Comparison of ENCODE assay signal across 8 cellular contexts in the genomic region with DNA sequence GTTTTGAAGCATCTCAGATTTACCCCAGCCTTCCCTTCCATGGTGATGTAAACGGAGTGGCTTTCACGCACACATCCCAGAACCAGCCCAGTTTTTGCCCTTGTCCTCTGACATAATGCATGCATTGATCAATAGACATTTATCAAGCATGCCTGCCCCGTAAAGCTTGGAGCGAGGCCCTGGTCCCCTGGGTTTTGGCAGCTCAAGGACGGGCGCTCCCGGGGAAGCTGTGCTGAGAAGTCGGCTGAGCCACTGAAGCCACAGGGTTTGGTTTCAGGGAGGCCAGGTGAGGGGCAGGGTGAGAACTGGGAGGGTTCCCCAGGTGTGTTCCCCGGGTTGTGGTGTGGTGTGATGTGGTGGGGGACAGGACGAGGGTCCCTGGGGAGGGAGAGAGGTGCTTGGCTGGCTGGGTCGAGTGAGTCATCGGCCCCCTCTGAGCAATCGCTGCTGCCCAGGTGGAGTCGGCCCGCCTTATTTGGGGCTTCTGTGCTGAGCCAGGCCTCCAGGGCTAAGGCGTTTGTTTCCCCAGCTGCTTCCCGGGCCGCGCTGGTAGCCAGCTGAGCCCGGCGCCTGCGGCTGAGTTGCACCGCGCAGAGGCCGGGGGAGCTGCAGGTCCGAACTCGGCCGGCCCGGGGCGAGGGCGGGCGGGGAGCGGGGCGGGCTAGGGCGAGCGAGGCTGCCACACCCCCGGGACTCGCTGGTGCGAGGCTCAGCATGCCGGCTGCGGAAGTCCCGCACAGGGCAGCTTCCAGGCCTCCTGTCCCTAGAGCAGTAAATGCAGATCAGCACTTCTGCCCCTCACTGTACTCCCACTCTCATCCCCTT. TPM values are rescaled to one million over a fixed set of nuclear protein-coding genes. Genes with fewer than 3 reads are reported as not detected.
DNase-seq lines count a peak whose midpoint lies in the region; ATAC-seq, FAIRE-seq and TF ChIP-seq lines count a peak whose summit lies in the region.

No MANE protein-coding gene starts in this region.

- peak overlapping the region; percentile 70 for H3K4me2 ChIP-seq in astrocyte (ENCODE audit: low read length)

- H3K27ac Mint-ChIP-seq in T-cell (peak overlapping the region; percentile 93 to 95), astrocyte (ENCODE audit: unreplicated experiment) (peak overlapping the region; percentile 78)

- peaks cover 23% of the 10 kb centered on the region for H3K4me1 ChIP-seq in astrocyte (ENCODE audit: insufficient read depth, low read length)

- CTCF ChIA-PET in T-cell (lab: Charles Lee) = interaction anchor here in 1 of 2 donors (0.6 to 4.1 kb wide), 4 partner anchors 13 to 24 kb away, joined by 3 to 17 read pairs (median 6); a partner anchor contains a TSS

- peak overlapping the region; percentile 26 for H3K4me3 ChIP-seq in astrocyte (ENCODE audit: insufficient read depth, low read depth, low read length)

- ATAC-seq in HG03378 (IDR thresholded peaks at IDR 0.05; ENCODE audit: unreplicated experiment) (peak; percentile 47), T-cell (replicated peaks in 1 of 4) (peak; percentile 65 to 82 (median 78))

- peaks cover 84% of the 10 kb centered on the region for H3K79me2 ChIP-seq in astrocyte (ENCODE audit: insufficient read depth, low read length)

- no peaks in the 10 kb centered on the region for H3K27me3 ChIP-seq in astrocyte (ENCODE audit: insufficient read depth, low read length)

- FAIRE-seq in astrocyte (lab: Jason Lieb, UNC) (no peak), urothelium cell line (lab: Jason Lieb, UNC) (no peak)

- POLR2A ChIA-PET in T-cell (lab: Charles Lee) = interaction anchor here (0.7 to 0.8 kb wide), 2 partner anchors 13 to 22 kb away, joined by 3 read pairs; no protein-coding TSS in a partner anchor

- H3K9me3 Mint-ChIP-seq in T-cell (no peaks in the 10 kb centered on the region), astrocyte (ENCODE audit: unreplicated experiment) (no peaks in the 10 kb centered on the region)

- H3K27me3 Mint-ChIP-seq in T-cell (no peaks in the 10 kb centered on the region), astrocyte (ENCODE audit: low read depth, unreplicated experiment) (no peaks in the 10 kb centered on the region)

- H4K20me1 ChIP-seq in astrocyte (ENCODE audit: insufficient read depth, low read length) = peaks cover 29% of the 10 kb centered on the region

- H3K9ac ChIP-seq in astrocyte (ENCODE audit: low read length) = peak overlapping the region; percentile 55

- H3K36me3 Mint-ChIP-seq in T-cell (peaks cover 3% of the 10 kb centered on the region), astrocyte (ENCODE audit: low read depth, unreplicated experiment) (peaks cover 6% of the 10 kb centered on the region)

- peak overlapping the region; percentile 28 for H2AFZ ChIP-seq in astrocyte (ENCODE audit: low read depth, low read length)

- H3K9me3 ChIP-seq in astrocyte (ENCODE audit: insufficient read depth, low read depth, low read length) = no peaks in the 10 kb centered on the region

- DNase-seq in NK-92 treated with Interleukin-12 subunit alpha and Interleukin-12 subunit beta, amount 100 ng/mL, for 24 hours (lab: John Stamatoyannopoulos, UW) = peak; percentile 14
- DNase-seq in NK-92 (lab: John Stamatoyannopoulos, UW; ENCODE audit: unreplicated experiment) = no peak
- DNase-seq in T-cell = peak in 33 of 34 experiments; percentile 10 to 81 (median 51)
- DNase-seq in astrocyte (ENCODE audit: low read depth) = peak; percentile 68
- peak; percentile 86 for DNase-seq in iPS-NIHi7 (ENCODE audit: extremely low spot score)
- DNase-seq in stimulated activated CD4-positive, alpha-beta T cell treated with anti-CD3 and anti-CD28 coated beads, Interleukin-2, amount 100 ng/mL, for 48 hours = peak; percentile 45
- DNase-seq in urothelium cell line (ENCODE audit: low spot score) = no peak

- no peak for TF ChIP-seq CTCF in astrocyte (IDR thresholded peaks at IDR 0.05; ENCODE audit: insufficient read depth, low read depth, low read length)

- peak overlapping the region; percentile 57 for H3K27ac ChIP-seq in astrocyte (ENCODE audit: low read depth, low read length)

- H3K4me1 Mint-ChIP-seq in T-cell (peaks cover 68 to 84% (median 77%) of the 10 kb centered on the region in 3 donors), astrocyte (ENCODE audit: low read depth, unreplicated experiment) (peaks cover 33% of the 10 kb centered on the region)

- H3K4me3 Mint-ChIP-seq in T-cell (peak overlapping the region; percentile 71 to 83 (median 81)), astrocyte (ENCODE audit: unreplicated experiment) (no peak overlapping the region)

- H3K36me3 ChIP-seq in astrocyte (ENCODE audit: insufficient read depth, low read length) = no peaks in the 10 kb centered on the region

RNA-seq across cellular contexts. Expression of a gene that starts 23.6 kb away (rescaled TPM):
- total RNA-seq in T-cell (10 to 100 TPM; 45.5 to 93.1 (median 84.9) TPM), astrocyte (103 and 114 TPM in 2 replicates)

Comparison
In these comparisons a context has a peak if more than half of its experiments do, and no peak if none do; other contexts are left out.
1. DNase-seq: peak in NK-92 treated with Interleukin-12 subunit alpha and Interleukin-12 subunit beta, amount 100 ng/mL, for 24 hours (single experiment), T-cell (33 of 34), astrocyte (single experiment), iPS-NIHi7 (single experiment) and stimulated activated CD4-positive, alpha-beta T cell treated with anti-CD3 and anti-CD28 coated beads, Interleukin-2, amount 100 ng/mL, for 48 hours (2 of 2); none in NK-92 (single experiment) and urothelium cell line (single experiment).